ENCODE assay signal across 21 cellular contexts in the genomic region with DNA sequence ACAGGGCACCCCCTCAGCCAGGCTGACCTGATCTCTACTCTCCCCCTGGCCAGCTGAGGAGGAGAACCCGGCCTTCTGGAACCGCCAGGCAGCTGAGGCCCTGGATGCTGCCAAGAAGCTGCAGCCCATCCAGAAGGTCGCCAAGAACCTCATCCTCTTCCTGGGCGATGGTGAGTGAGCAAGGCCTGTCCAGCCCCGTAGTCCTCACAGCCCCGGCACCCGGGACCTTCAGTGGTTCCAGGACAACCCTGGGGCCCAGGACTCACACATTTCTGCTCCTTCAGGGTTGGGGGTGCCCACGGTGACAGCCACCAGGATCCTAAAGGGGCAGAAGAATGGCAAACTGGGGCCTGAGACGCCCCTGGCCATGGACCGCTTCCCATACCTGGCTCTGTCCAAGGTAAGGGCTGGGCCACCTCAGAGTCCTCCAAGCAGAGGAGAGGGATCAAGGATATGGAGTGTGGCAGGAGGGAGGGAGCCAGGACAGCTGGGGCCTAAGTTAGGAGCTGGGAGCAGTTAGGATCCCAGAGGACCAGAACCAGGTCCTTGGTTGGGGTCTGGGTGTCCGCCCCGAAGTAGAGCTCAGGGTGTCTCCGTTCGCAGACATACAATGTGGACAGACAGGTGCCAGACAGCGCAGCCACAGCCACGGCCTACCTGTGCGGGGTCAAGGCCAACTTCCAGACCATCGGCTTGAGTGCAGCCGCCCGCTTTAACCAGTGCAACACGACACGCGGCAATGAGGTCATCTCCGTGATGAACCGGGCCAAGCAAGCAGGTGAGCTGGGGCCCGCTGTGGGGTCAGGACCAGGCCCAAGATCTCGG. TPM values are rescaled to one million over a fixed set of nuclear protein-coding genes. Genes with fewer than 3 reads are reported as not detected.
"Had no signal": no experiment of that assay in that cellular context is flagged by ENCODE, and none has a peak within 500 bp of the region (broad histone marks: within the 10 kb centered on the region; RNA-seq: fewer than 3 reads in every experiment).

No MANE protein-coding gene starts in this region.

- H3K9me3 ChIP-seq: psoas muscle, SK-N-SH had no signal

- H3K4me3 ChIP-seq: psoas muscle had no signal

- H3K4me1 ChIP-seq: psoas muscle had no signal

- H3K9me3 Mint-ChIP-seq: activated T-cell treated with anti-CD3 and anti-CD28 coated beads, Interleukin-2, amount 50 U/mL, for 4 hours; nephron progenitor cell; T-cell had no signal

- H3K9me2 ChIP-seq: SK-N-SH had no signal

- DNase-seq: activated CD4-positive, alpha-beta T cell treated with anti-CD3 and anti-CD28 coated beads for 1 hour; activated CD4-positive, alpha-beta T cell treated with anti-CD3 and anti-CD28 coated beads, Interleukin-2, amount 50 U/mL, for 4 hours; activated T-cell treated with anti-CD3 and anti-CD28 coated beads, Interleukin-2, amount 50 U/mL, for 4 hours; amniotic stem cell; central memory CD4-positive, alpha-beta T cell; cortex of kidney; kidney; mesendoderm; nephron progenitor cell; SK-N-SH; stimulated activated CD4-positive, alpha-beta T cell treated with anti-CD3 and anti-CD28 coated beads, Interleukin-12 subunit alpha, Interleukin-12 subunit beta, amount 100 ng/mL, for 4 hours; stimulated activated CD4-positive, alpha-beta T cell treated with anti-CD3 and anti-CD28 coated beads, Interleukin-2, amount 100 ng/mL, for 24 hours; T-cell; T1000 had no signal

- H3K9ac ChIP-seq: SK-N-SH had no signal

- H3K36me3 Mint-ChIP-seq: activated naive CD8-positive, alpha-beta T cell; T-cell had no signal

- FAIRE-seq: kidney, urothelium cell line had no signal

- H3K4me1 Mint-ChIP-seq: T-cell had no signal

- H3K4me3 Mint-ChIP-seq: activated naive CD8-positive, alpha-beta T cell; activated T-cell treated with anti-CD3 and anti-CD28 coated beads, Interleukin-2, amount 50 U/mL, for 4 hours; nephron progenitor cell; T-cell had no signal

- H3K27ac Mint-ChIP-seq: activated naive CD8-positive, alpha-beta T cell; nephron progenitor cell; T-cell had no signal

- H3K27ac ChIP-seq: psoas muscle had no signal

- H3K4me2 ChIP-seq: SK-N-SH had no signal

RNA-seq across cellular contexts. Expression of gene ALPI, which starts 0.6 kb away (rescaled TPM):
- total RNA-seq: activated T-cell treated with anti-CD3 and anti-CD28 coated beads, Interleukin-2, amount 50 U/mL, for 4 hours; epithelial cell of proximal tubule; liver; omental fat pad; psoas muscle; sciatic nerve; T-cell had no signal
- polyA plus RNA-seq: SK-N-SH had no signal

RNA-seq across cellular contexts. Expression of gene ECEL1, which starts 31.1 kb away (rescaled TPM):
- total RNA-seq: epithelial cell of proximal tubule had no signal
- polyA plus RNA-seq: SK-N-SH had no signal

RNA-seq across cellular contexts. Expression of gene ALPG, which starts 49.9 kb away (rescaled TPM):
- total RNA-seq: activated T-cell treated with anti-CD3 and anti-CD28 coated beads, Interleukin-2, amount 50 U/mL, for 4 hours; epithelial cell of proximal tubule; kidney; liver; omental fat pad; psoas muscle; sciatic nerve had no signal
- polyA plus RNA-seq: liver, psoas muscle, SK-N-SH had no signal
